ENCODE assay signal across 32 cellular contexts in the genomic region with DNA sequence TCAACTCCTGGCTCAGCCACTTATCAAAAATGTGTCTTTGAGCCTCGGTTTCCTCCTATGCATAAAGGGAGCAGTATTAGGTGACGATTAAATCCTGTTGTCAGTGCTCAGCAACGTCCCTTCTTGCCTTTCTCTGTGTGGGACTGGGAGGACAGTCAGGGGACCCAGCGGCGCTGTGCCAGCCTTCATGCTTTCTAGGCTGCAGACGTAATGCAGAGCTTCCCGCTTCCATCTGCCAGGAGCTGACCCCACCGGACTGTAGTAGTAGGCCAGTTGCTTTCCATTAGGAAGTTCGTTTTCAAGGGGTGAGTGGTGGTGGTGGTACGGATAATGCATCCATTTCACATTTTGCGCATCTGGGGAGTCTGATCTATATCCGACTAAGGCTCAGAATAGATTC.
"Had no signal": no experiment of that assay in that cellular context is flagged by ENCODE, and none has a peak within 500 bp of the region (broad histone marks: within the 10 kb centered on the region; RNA-seq: fewer than 3 reads in every experiment).

No MANE protein-coding gene starts in this region.

- DNase-seq: activated B cell treated with CpG ODN at 0.5 μM for 24 hours; activated CD4-positive, alpha-beta memory T cell treated with anti-CD3 and anti-CD28 coated beads for 36 hours; activated CD4-positive, alpha-beta T cell treated with anti-CD3 and anti-CD28 coated beads for 4 hours; activated CD4-positive, alpha-beta T cell treated with anti-CD3 and anti-CD28 coated beads, Interleukin-2, amount 10 ng/mL, durations not matched to agents 24 days and 14 days; activated CD4-positive, alpha-beta T cell treated with anti-CD3 and anti-CD28 coated beads, Interleukin-2, amount 50 U/mL, for 1 hour; activated CD4-positive, alpha-beta T cell treated with anti-CD3 and anti-CD28 coated beads, Interleukin-2, amount 50 U/mL, for 4 hours; activated CD4-positive, CD25-positive, alpha-beta regulatory T cell treated with anti-CD3 and anti-CD28 coated beads, Interleukin-2, amount 50 U/mL, for 72 hours; activated CD8-positive, alpha-beta memory T cell treated with anti-CD3 and anti-CD28 coated beads, Interleukin-2, amount 50 U/mL, for 4 hours; activated CD8-positive, alpha-beta T cell treated with anti-CD3 and anti-CD28 coated beads for 36 hours; activated effector memory CD4-positive, alpha-beta T cell treated with anti-CD3 and anti-CD28 coated beads, Interleukin-2, amount 50 U/mL, for 16 hours; activated gamma-delta T cell treated with Interleukin-2 at 50 U/mL for 16 hours; activated naive CD4-positive, alpha-beta T cell; activated naive CD4-positive, alpha-beta T cell treated with anti-CD3 and anti-CD28 coated beads for 36 hours; activated naive CD4-positive, alpha-beta T cell treated with anti-CD3 and anti-CD28 coated beads, Interleukin-2, amount 50 U/mL, for 16 hours; activated naive CD8-positive, alpha-beta T cell treated with anti-CD3 and anti-CD28 coated beads for 36 hours; activated T-cell treated with anti-CD3 and anti-CD28 coated beads for 4 hours; activated T-cell treated with anti-CD3 and anti-CD28 coated beads, Interleukin-2, amount 50 U/mL, for 1 hour; activated T-cell treated with anti-CD3 and anti-CD28 coated beads, Interleukin-2, amount 50 U/mL, for 4 hours; activated T-cell treated with anti-CD3 and anti-CD28 coated beads, Interleukin-2, amount 50 U/mL, for 72 hours; adrenal gland; amniotic stem cell; aorta; body of pancreas; brain microvascular endothelial cell; caudate nucleus; cerebellar nuclear complex; T-cell; T-helper 2 cell; T-helper 9 cell had no signal

- H3K4me3 ChIP-seq: adrenal gland, body of pancreas, breast epithelium had no signal

- H3K27ac ChIP-seq: adrenal gland, body of pancreas, brain microvascular endothelial cell, breast epithelium had no signal

- H3K9me3 ChIP-seq: adrenal gland, body of pancreas, breast epithelium had no signal

- H3K4me1 ChIP-seq: adrenal gland had no signal

- ATAC-seq: activated CD8-positive, alpha-beta T cell treated with anti-CD3 and anti-CD28 coated beads for 36 hours; activated naive CD4-positive, alpha-beta T cell treated with anti-CD3 and anti-CD28 coated beads, Interleukin-2, amount 50 U/mL, for 72 hours; activated T-cell treated with anti-CD3 and anti-CD28 coated beads, Interleukin-2, amount 50 U/mL, for 4 hours; activated T-cell treated with anti-CD3 and anti-CD28 coated beads, Interleukin-2, amount 50 U/mL, for 72 hours; activated T-helper 17 cell treated with anti-CD3 and anti-CD28 coated beads, Interleukin-2, amount 50 U/mL, for 72 hours; body of pancreas; T-cell had no signal

- H3K36me3 ChIP-seq: adrenal gland, brain microvascular endothelial cell, breast epithelium had no signal

- H3K27me3 ChIP-seq: adrenal gland, body of pancreas, brain microvascular endothelial cell, breast epithelium had no signal
